2 cellular contexts compared by ENCODE assay signal in genomic region chr11:90947930-90948329, GRCh38.
TF ChIP-seq lines count a peak whose summit lies in the region.

No MANE protein-coding gene starts in this region.

TF ChIP-seq in SK-N-SH, 30 proteins besides CTCF, POLR2A, EP300 and RAD21 (continued from another document):
- TF ChIP-seq ZBTB33 (IDR thresholded peaks at IDR 0.05; ENCODE audit: borderline replicate concordance, low read depth) (no peak), MAX (IDR thresholded peaks at IDR 0.05; ENCODE audit: low read depth) (no peak), GATA2 (CRISPR knock-in tag; IDR thresholded peaks at IDR 0.05) (no peak), FOSL2 (IDR thresholded peaks at IDR 0.05; ENCODE audit: borderline replicate concordance, low read depth) (no peak), TEAD4 (IDR thresholded peaks at IDR 0.05; ENCODE audit: borderline replicate concordance, insufficient read depth) (no peak), GABPA (IDR thresholded peaks at IDR 0.05; ENCODE audit: low read depth) (no peak), IRF3 (IDR thresholded peaks at IDR 0.05; ENCODE audit: low read depth, low read length) (no peak), NFIC (IDR thresholded peaks at IDR 0.05; ENCODE audit: borderline replicate concordance) (no peak), MEF2A (IDR thresholded peaks at IDR 0.05; ENCODE audit: borderline replicate concordance, low read depth) (no peak), FOXM1 (IDR thresholded peaks at IDR 0.05; ENCODE audit: low read depth) (no peak), NRF1 (IDR thresholded peaks at IDR 0.05; ENCODE audit: low read depth, low read length) (no peak)

TF ChIP-seq in SK-N-SH treated with all-trans-retinoic acid at 6 μM for 48 hours, 23 proteins besides CTCF, POLR2A, EP300 and RAD21 (continued from another document):
- TF ChIP-seq PPARA (CRISPR knock-in tag; IDR thresholded peaks at IDR 0.05; ENCODE audit: borderline replicate concordance) (no peak), PATZ1 (CRISPR knock-in tag; IDR thresholded peaks at IDR 0.05; ENCODE audit: borderline replicate concordance) (no peak), CREB5 (CRISPR knock-in tag; IDR thresholded peaks at IDR 0.05; ENCODE audit: low read depth) (no peak), TCF4 (CRISPR knock-in tag; IDR thresholded peaks at IDR 0.05; ENCODE audit: borderline replicate concordance) (no peak), POU6F1 (CRISPR knock-in tag; IDR thresholded peaks at IDR 0.05; ENCODE audit: borderline replicate concordance, low read depth) (no peak), ESRRG (CRISPR knock-in tag; IDR thresholded peaks at IDR 0.05) (no peak), SNAI2 (CRISPR knock-in tag; IDR thresholded peaks at IDR 0.05) (no peak), TSHZ2 (CRISPR knock-in tag; IDR thresholded peaks at IDR 0.05) (no peak), ARNTL (CRISPR knock-in tag; IDR thresholded peaks at IDR 0.05; ENCODE audit: borderline replicate concordance, low read depth) (no peak), ZNF565 (CRISPR knock-in tag; conservative IDR thresholded peaks at IDR 0.05; ENCODE audit: low read depth) (no peak), ZFP30 (CRISPR knock-in tag; IDR thresholded peaks at IDR 0.05) (no peak)
